1 cellular context compared by ENCODE assay signal in genomic region chr5:179732412-179732917, GRCh38.
TF ChIP-seq lines count a peak whose summit lies in the region.

MAML1 (plus strand) TSS chr5:179732822; CDS start chr5:179733113, 291 bp downstream.

TF ChIP-seq in K562, 482 proteins besides CTCF, POLR2A, EP300 and RAD21 (continued from another document):
- TF ChIP-seq UBTF (IDR thresholded peaks at IDR 0.05; ENCODE audit: borderline replicate concordance in 1 of 2, low read depth in 2 of 2, low read length in 2 of 2): no peak
- peak; percentile 63; the same call in 1 of the 2 replicates for TF ChIP-seq ZNF41 (CRISPR knock-in tag; conservative IDR thresholded peaks at IDR 0.05)
- TF ChIP-seq ZNF224 (CRISPR knock-in tag; IDR thresholded peaks at IDR 0.05): no peak
- TF ChIP-seq, protein P1, sequence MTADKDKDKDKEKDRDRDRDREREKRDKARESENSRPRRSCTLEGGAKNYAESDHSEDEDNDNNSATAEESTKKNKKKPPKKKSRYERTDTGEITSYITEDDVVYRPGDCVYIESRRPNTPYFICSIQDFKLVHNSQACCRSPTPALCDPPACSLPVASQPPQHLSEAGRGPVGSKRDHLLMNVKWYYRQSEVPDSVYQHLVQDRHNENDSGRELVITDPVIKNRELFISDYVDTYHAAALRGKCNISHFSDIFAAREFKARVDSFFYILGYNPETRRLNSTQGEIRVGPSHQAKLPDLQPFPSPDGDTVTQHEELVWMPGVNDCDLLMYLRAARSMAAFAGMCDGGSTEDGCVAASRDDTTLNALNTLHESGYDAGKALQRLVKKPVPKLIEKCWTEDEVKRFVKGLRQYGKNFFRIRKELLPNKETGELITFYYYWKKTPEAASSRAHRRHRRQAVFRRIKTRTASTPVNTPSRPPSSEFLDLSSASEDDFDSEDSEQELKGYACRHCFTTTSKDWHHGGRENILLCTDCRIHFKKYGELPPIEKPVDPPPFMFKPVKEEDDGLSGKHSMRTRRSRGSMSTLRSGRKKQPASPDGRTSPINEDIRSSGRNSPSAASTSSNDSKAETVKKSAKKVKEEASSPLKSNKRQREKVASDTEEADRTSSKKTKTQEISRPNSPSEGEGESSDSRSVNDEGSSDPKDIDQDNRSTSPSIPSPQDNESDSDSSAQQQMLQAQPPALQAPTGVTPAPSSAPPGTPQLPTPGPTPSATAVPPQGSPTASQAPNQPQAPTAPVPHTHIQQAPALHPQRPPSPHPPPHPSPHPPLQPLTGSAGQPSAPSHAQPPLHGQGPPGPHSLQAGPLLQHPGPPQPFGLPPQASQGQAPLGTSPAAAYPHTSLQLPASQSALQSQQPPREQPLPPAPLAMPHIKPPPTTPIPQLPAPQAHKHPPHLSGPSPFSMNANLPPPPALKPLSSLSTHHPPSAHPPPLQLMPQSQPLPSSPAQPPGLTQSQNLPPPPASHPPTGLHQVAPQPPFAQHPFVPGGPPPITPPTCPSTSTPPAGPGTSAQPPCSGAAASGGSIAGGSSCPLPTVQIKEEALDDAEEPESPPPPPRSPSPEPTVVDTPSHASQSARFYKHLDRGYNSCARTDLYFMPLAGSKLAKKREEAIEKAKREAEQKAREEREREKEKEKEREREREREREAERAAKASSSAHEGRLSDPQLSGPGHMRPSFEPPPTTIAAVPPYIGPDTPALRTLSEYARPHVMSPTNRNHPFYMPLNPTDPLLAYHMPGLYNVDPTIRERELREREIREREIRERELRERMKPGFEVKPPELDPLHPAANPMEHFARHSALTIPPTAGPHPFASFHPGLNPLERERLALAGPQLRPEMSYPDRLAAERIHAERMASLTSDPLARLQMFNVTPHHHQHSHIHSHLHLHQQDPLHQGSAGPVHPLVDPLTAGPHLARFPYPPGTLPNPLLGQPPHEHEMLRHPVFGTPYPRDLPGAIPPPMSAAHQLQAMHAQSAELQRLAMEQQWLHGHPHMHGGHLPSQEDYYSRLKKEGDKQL (CRISPR knock-in tag; IDR thresholded peaks at IDR 0.05; ENCODE audit: borderline replicate concordance): no peak
- TF ChIP-seq TAL1 (IDR thresholded peaks at IDR 0.05): no peak
- TF ChIP-seq BCL6 (CRISPR knock-in tag; IDR thresholded peaks at IDR 0.05): no peak
- TF ChIP-seq HMBOX1 (IDR thresholded peaks at IDR 0.05): no peak
- TF ChIP-seq, protein P2, sequence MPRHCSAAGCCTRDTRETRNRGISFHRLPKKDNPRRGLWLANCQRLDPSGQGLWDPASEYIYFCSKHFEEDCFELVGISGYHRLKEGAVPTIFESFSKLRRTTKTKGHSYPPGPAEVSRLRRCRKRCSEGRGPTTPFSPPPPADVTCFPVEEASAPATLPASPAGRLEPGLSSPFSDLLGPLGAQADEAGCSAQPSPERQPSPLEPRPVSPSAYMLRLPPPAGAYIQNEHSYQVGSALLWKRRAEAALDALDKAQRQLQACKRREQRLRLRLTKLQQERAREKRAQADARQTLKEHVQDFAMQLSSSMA (CRISPR knock-in tag; IDR thresholded peaks at IDR 0.05): no peak
- TF ChIP-seq ZNF24 (IDR thresholded peaks at IDR 0.05): no peak
- peak in 1 of 2 experiments; percentile 39; a peak in 1 of 4 replicates for TF ChIP-seq RCOR1 (IDR thresholded peaks at IDR 0.05; ENCODE audit: borderline replicate concordance in 1 of 2, low read depth in 2 of 2, low read length in 2 of 2)
- no peak for TF ChIP-seq TGIF2 (CRISPR knock-in tag; IDR thresholded peaks at IDR 0.05)
